10 cellular contexts compared by ENCODE assay signal in the genomic region with DNA sequence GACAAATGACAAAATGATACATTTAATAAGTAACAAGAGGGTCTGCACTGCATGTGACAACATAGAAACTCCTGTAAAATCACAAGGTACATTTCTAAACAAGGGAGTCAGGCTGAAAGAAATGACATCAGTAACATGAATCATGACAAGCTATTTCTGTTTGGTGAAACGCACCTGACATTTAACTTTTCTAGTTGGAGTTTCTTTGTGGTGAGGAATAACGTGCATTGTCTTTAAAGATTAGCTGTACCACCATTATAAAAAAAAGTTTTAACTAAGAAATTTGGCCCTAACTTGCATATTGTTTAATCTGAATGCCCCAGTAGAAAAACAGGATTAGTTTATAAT.
DNase-seq lines count a peak whose midpoint lies in the region; ATAC-seq, FAIRE-seq and TF ChIP-seq lines count a peak whose summit lies in the region.
"Had no signal": no experiment of that assay in that cellular context is flagged by ENCODE, and none has a peak within 500 bp of the region (broad histone marks: within the 10 kb centered on the region; RNA-seq: fewer than 3 reads in every experiment).

No MANE protein-coding gene starts in this region.

- peak; percentile 42 for ATAC-seq in DND-41 (ENCODE audit: insufficient read depth, low read depth)
- ATAC-seq in HG03342 (IDR thresholded peaks at IDR 0.05; ENCODE audit: unreplicated experiment): peak; percentile 63

- in situ Hi-C loops in brain microvascular endothelial cell (cut with HindIII; ENCODE audit: low pct_ligation_motif_present, low sequenced_read_pairs): loop anchor here (25.0 kb wide), 1 partner anchor 879 kb away; no protein-coding TSS in a partner anchor

- no peaks in the 10 kb centered on the region for H3K79me2 ChIP-seq in DND-41 (ENCODE audit: insufficient read depth, low read length)

- H2AFZ ChIP-seq in DND-41 (ENCODE audit: low read depth, low read length): no peak overlapping the region

- peaks cover 49% of the 10 kb centered on the region for H3K4me1 ChIP-seq in DND-41 (ENCODE audit: insufficient read depth, low read length)

- no peak for DNase-seq in DND-41
- DNase-seq in GM20000 (ENCODE audit: low spot score): peak; percentile 20
- peak; percentile 12 for DNase-seq in choroid plexus epithelial cell (ENCODE audit: low read depth)
- DNase-seq in NCI-H69 (lab: John Stamatoyannopoulos, UW): no peak
- DNase-seq in GM03348 (ENCODE audit: low spot score): no peak
- DNase-seq in GM12892 (ENCODE audit: insufficient read length): no peak
- DNase-seq in brain microvascular endothelial cell: no peak
- DNase-seq: small intestine had no signal

- TF ChIP-seq CTCF in DND-41 (IDR thresholded peaks at IDR 0.05; ENCODE audit: borderline replicate concordance, extremely low read depth, low read length, poor library complexity, severe bottlenecking) (no peak), GM20000 (IDR thresholded peaks at IDR 0.05; ENCODE audit: extremely low read depth, missing control alignments) (no peak), choroid plexus epithelial cell (conservative IDR thresholded peaks at IDR 0.05; ENCODE audit: low read depth, low read length) (no peak), brain microvascular endothelial cell (IDR thresholded peaks at IDR 0.05; ENCODE audit: low read depth, low read length, missing control alignments) (no peak)

- H3K27me3 ChIP-seq in DND-41 (ENCODE audit: insufficient read depth, low read length, poor library complexity) (no peaks in the 10 kb centered on the region), brain microvascular endothelial cell (replicated peaks) (no peaks in the 10 kb centered on the region)

- H3K36me3 ChIP-seq in DND-41 (ENCODE audit: insufficient read depth, low read length): peaks cover 65% of the 10 kb centered on the region
- H3K36me3 ChIP-seq in brain microvascular endothelial cell (replicated peaks): peaks cover 12% of the 10 kb centered on the region

- no peak for TF ChIP-seq POLR2A in GM12892 (IDR thresholded peaks at IDR 0.05; ENCODE audit: low read depth, low read length)

- no peak overlapping the region for H3K4me3 ChIP-seq in DND-41 (ENCODE audit: low read depth in 1 of 2, low read length in 2 of 2)
- no peak overlapping the region for H3K4me3 ChIP-seq in choroid plexus epithelial cell (ENCODE audit: low read depth, low read length)
- H3K4me3 ChIP-seq in brain microvascular endothelial cell (ENCODE audit: low read depth, low read length): no peak overlapping the region

- peak overlapping the region; percentile 53 for H3K4me2 ChIP-seq in DND-41 (ENCODE audit: insufficient read depth, low read length)

- no peaks in the 10 kb centered on the region for H3K9me3 ChIP-seq in DND-41 (ENCODE audit: insufficient read depth, low read length, severe bottlenecking)

- FAIRE-seq in GM12892 (lab: Jason Lieb, UNC): no peak

- H3K9ac ChIP-seq in DND-41 (ENCODE audit: low read depth, low read length): peak overlapping the region; percentile 12

- H3K27ac ChIP-seq in DND-41 (ENCODE audit: low read length) (peak overlapping the region; percentile 76), brain microvascular endothelial cell (no peak overlapping the region)
- H3K27ac ChIP-seq: HL-60 had no signal

- H4K20me1 ChIP-seq in DND-41 (ENCODE audit: insufficient read depth, low read length): no peaks in the 10 kb centered on the region

Comparison
In these comparisons a context has a peak if more than half of its experiments do, and no peak if none do; other contexts are left out.
1. DNase-seq: peak in GM20000 (single experiment) and choroid plexus epithelial cell (single experiment); none in DND-41 (single experiment), NCI-H69 (single experiment), GM03348 (single experiment), GM12892 (single experiment) and brain microvascular endothelial cell (single experiment).